In genomic region chr18:76573325-76574025, GRCh38 we compare ENCODE assay signal across 14 cellular contexts.
DNase-seq lines count a peak whose midpoint lies in the region; ATAC-seq, FAIRE-seq and TF ChIP-seq lines count a peak whose summit lies in the region.
"Had no signal": no experiment of that assay in that cellular context is flagged by ENCODE, and none has a peak within 500 bp of the region (broad histone marks: within the 10 kb centered on the region; RNA-seq: fewer than 3 reads in every experiment).

No MANE protein-coding gene starts in this region.

- peak; percentile 38 to 78 for ATAC-seq in left cardiac atrium
- ATAC-seq in foreskin keratinocyte = peak; percentile 94
- no peak for ATAC-seq in HG02588 (IDR thresholded peaks at IDR 0.05; ENCODE audit: unreplicated experiment)
- no peak for ATAC-seq in activated CD8-positive, alpha-beta T cell treated with anti-CD3 and anti-CD28 coated beads for 36 hours
- ATAC-seq: GM12878; stimulated activated naive CD8-positive, alpha-beta T cell treated with anti-CD3 and anti-CD28 coated beads, Interleukin-15, Interleukin-2, amounts not matched to agents 100 U/mL and 50 U/mL, for 24 hours had no signal

- no peaks in the 10 kb centered on the region for H3K27me3 ChIP-seq in foreskin keratinocyte
- H3K27me3 ChIP-seq: adrenal gland had no signal

- CTCF ChIA-PET in RWPE1 (lab: Yijun Ruan, JAX) = no interaction called here
- CTCF ChIA-PET in activated CD8-positive, alpha-beta T cell treated with anti-CD3 and anti-CD28 coated beads for 36 hours (lab: Charles Lee) = interaction anchor here (0.7 kb wide), 1 partner anchor 9 kb away, joined by 3 read pairs; no protein-coding TSS in a partner anchor

- DNase-seq in left cardiac atrium = no peak
- DNase-seq in cardiac septum (ENCODE audit: low spot score) = no peak
- peak; percentile 71 for DNase-seq in RWPE1 (ENCODE audit: low spot score)
- DNase-seq in foreskin keratinocyte = peak; percentile 57 to 80
- peak; percentile 26 for DNase-seq in urothelium cell line (ENCODE audit: low spot score)
- no peak for DNase-seq in activated CD8-positive, alpha-beta T cell treated with anti-CD3 and anti-CD28 coated beads for 36 hours
- DNase-seq in effector CD4-positive, alpha-beta T cell = no peak
- DNase-seq: activated CD4-positive, alpha-beta memory T cell treated with anti-CD3 and anti-CD28 coated beads for 36 hours; stimulated activated naive CD8-positive, alpha-beta T cell treated with anti-CD3 and anti-CD28 coated beads, Interleukin-15, Interleukin-2, amounts not matched to agents 100 U/mL and 50 U/mL, for 24 hours had no signal

- H3K4me1 Mint-ChIP-seq in activated CD8-positive, alpha-beta T cell treated with anti-CD3 and anti-CD28 coated beads for 36 hours (ENCODE audit: low read depth) = no peaks in the 10 kb centered on the region

- no peaks in the 10 kb centered on the region for H3K9me3 Mint-ChIP-seq in activated CD8-positive, alpha-beta T cell treated with anti-CD3 and anti-CD28 coated beads for 36 hours
- H3K9me3 Mint-ChIP-seq: activated CD4-positive, alpha-beta memory T cell treated with anti-CD3 and anti-CD28 coated beads for 36 hours had no signal

- H3K27ac ChIP-seq in RWPE1 (peak overlapping the region; percentile 72), foreskin keratinocyte (peak overlapping the region; percentile 25)
- H3K27ac ChIP-seq: adrenal gland, SJSA1 had no signal

- no peaks in the 10 kb centered on the region for H3K36me3 Mint-ChIP-seq in activated CD8-positive, alpha-beta T cell treated with anti-CD3 and anti-CD28 coated beads for 36 hours (ENCODE audit: low read depth)
- H3K36me3 Mint-ChIP-seq: activated CD4-positive, alpha-beta memory T cell treated with anti-CD3 and anti-CD28 coated beads for 36 hours had no signal

- POLR2A ChIA-PET in RWPE1 (lab: Yijun Ruan, JAX; ENCODE audit: low non-redundant PET) = no interaction called here
- POLR2A ChIA-PET in activated CD8-positive, alpha-beta T cell treated with anti-CD3 and anti-CD28 coated beads for 36 hours (lab: Charles Lee) = no interaction called here

- intact Hi-C loops in left cardiac atrium (cut with DNase I) = no loop called here
- intact Hi-C loops in cardiac septum (cut with DNase I) = no loop called here
- intact Hi-C loops in activated CD8-positive, alpha-beta T cell treated with anti-CD3 and anti-CD28 coated beads for 36 hours (cut with micrococcal nuclease) = no loop called here

- no peak for FAIRE-seq in urothelium cell line (lab: Jason Lieb, UNC)
- FAIRE-seq: GM12878 had no signal

- H3K4me3 Mint-ChIP-seq in activated CD8-positive, alpha-beta T cell treated with anti-CD3 and anti-CD28 coated beads for 36 hours = no peak overlapping the region
- H3K4me3 Mint-ChIP-seq: activated CD4-positive, alpha-beta memory T cell treated with anti-CD3 and anti-CD28 coated beads for 36 hours; B cell had no signal

- TF ChIP-seq CTCF in RWPE1 (conservative IDR thresholded peaks at IDR 0.05; ENCODE audit: low read depth) = no peak
- no peak for TF ChIP-seq CTCF in foreskin keratinocyte (conservative IDR thresholded peaks at IDR 0.05)
- no peak for TF ChIP-seq CTCF in activated CD8-positive, alpha-beta T cell treated with anti-CD3 and anti-CD28 coated beads for 36 hours (IDR thresholded peaks at IDR 0.05)

- peaks cover 7% of the 10 kb centered on the region for H3K4me1 ChIP-seq in foreskin keratinocyte
- H3K4me1 ChIP-seq: adrenal gland had no signal

- H3K27ac Mint-ChIP-seq in activated CD8-positive, alpha-beta T cell treated with anti-CD3 and anti-CD28 coated beads for 36 hours = no peak overlapping the region
- H3K27ac Mint-ChIP-seq: activated CD4-positive, alpha-beta memory T cell treated with anti-CD3 and anti-CD28 coated beads for 36 hours; B cell had no signal

- H3K27me3 Mint-ChIP-seq in activated CD8-positive, alpha-beta T cell treated with anti-CD3 and anti-CD28 coated beads for 36 hours = peaks cover 14% of the 10 kb centered on the region

Comparison
In these comparisons a context has a peak if more than half of its experiments do, and no peak if none do; other contexts are left out.
1. ATAC-seq: peak in left cardiac atrium (2 of 2) and foreskin keratinocyte (single experiment); none in HG02588 (single experiment) and activated CD8-positive, alpha-beta T cell treated with anti-CD3 and anti-CD28 coated beads for 36 hours (single experiment).
2. DNase-seq: peak in RWPE1 (single experiment), foreskin keratinocyte (2 of 2) and urothelium cell line (single experiment); none in left cardiac atrium (single experiment), cardiac septum (single experiment), activated CD8-positive, alpha-beta T cell treated with anti-CD3 and anti-CD28 coated beads for 36 hours (single experiment) and effector CD4-positive, alpha-beta T cell (single experiment).